In the genomic region with DNA sequence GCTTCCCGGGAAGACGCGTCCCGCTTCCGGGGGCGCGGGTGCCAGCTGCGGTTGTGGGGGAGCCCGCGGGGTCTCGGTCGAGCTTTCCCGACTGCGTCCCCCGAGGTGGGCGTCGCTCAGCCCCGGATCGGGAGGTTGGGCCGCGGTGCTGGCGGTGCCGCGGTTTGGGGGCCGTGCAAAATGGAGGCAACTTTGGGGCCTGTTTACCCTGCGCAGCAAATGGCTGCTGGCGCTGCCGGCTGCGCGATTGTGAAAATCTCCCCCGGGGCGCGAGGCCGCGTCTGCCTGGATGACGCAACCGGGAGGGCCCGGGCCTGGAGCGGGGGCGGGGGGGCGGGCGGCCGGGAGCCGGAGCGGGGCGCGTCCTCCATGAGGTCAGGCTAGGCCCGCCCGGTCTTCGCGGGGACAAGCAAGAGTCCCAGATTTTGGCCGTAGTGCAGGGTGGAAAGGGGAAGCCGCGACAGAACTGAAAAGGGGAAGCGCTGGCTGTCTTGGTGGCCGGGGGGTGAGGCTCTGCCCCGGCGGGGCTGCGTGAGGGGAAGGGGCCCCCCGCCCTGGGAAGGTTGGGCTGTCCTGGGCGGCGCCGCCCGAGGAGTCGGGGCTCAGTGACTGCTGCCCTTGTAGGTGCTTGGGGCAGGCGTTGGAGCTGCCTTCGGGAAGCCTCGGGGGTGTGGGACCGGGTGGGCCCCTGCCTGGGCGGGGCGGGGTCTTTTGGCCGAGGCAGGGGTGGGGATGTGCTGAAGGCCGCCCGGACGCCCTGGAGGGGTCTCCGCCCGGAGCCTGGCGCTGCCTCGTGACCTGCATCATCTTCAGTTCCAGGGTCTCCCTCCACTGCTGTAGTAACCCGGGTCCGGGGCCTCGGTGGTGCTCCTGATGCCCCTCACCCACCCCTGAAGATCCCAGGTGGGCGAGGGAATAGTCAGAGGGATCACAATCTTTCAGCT, we compare ENCODE assay signal across 8 cellular contexts. TPM values are rescaled to one million over a fixed set of nuclear protein-coding genes. Genes with fewer than 3 reads are reported as not detected.
A peak's percentile ranks its signal among the peaks of the same experiment; 100 is the strongest.
DNase-seq lines count a peak whose midpoint lies in the region; ATAC-seq and TF ChIP-seq lines count a peak whose summit lies in the region.

No MANE protein-coding gene starts in this region.

- peaks cover 60% of the 10 kb centered on the region for H3K79me2 ChIP-seq in OCI-LY7 (ENCODE audit: insufficient read depth, low read depth, low read length)

- H3K4me2 ChIP-seq in OCI-LY7 (ENCODE audit: low read length) = peak overlapping the region; percentile 98

- no peak for TF ChIP-seq CTCF in OCI-LY7 (conservative IDR thresholded peaks at IDR 0.05; ENCODE audit: low read length)

- DNase-seq in DMS79 treated with DMSO at 0.1 percent for 48 hours (lab: John Stamatoyannopoulos, UW) (peak; percentile 8), DMS79 (lab: John Stamatoyannopoulos, UW) (no peak), OCI-LY7 (ENCODE audit: low spot score) (peak; percentile 82), epithelial cell of prostate (ENCODE audit: low read depth, low spot score) (no peak), middle frontal gyrus (ENCODE audit: extremely low spot score, low spot score) (peak; percentile 48)
- DNase-seq in activated T-cell treated with anti-CD3 and anti-CD28 coated beads, Interleukin-2, amount 50 U/mL, for 1 hour = peak; percentile 75
- DNase-seq in stimulated activated CD8-positive, alpha-beta memory T cell treated with anti-CD3 and anti-CD28 coated beads, Interleukin-15, amount 100 ng/mL, for 4 hours (ENCODE audit: low read depth in 2 of 2) = peak; percentile 43 to 58

- no peak overlapping the region for H2AFZ ChIP-seq in OCI-LY7 (ENCODE audit: low read length)

- no peak for ATAC-seq in HG03520 (IDR thresholded peaks at IDR 0.05; ENCODE audit: unreplicated experiment)

- intact Hi-C loops in OCI-LY7 (cut with micrococcal nuclease; ENCODE audit: unreplicated experiment) = no loop called here

- CTCF ChIA-PET in OCI-LY7 (lab: Charles Lee; ENCODE audit: unreplicated experiment) = no interaction called here

- BruUV-seq in OCI-LY7 (replicated peaks; lab: Mats Ljungman, UMichigan) = no TSS peak

- peaks cover 56% of the 10 kb centered on the region for H3K36me3 ChIP-seq in OCI-LY7 (ENCODE audit: insufficient read depth, low read length)

- H3K4me3 ChIP-seq in OCI-LY7 (ENCODE audit: low read depth, low read length, poor library complexity, severe bottlenecking) = peak overlapping the region; percentile 87

- peak overlapping the region; percentile 93 for H3K27ac ChIP-seq in OCI-LY7 (ENCODE audit: low read depth, low read length, poor library complexity, severe bottlenecking)
- peak overlapping the region; percentile 93 for H3K27ac ChIP-seq in epithelial cell of prostate

- H3K9me3 ChIP-seq in OCI-LY7 (ENCODE audit: low read length) = no peaks in the 10 kb centered on the region

- H3K9me2 ChIP-seq in OCI-LY7 (ENCODE audit: insufficient read depth, low read length) = no peaks in the 10 kb centered on the region

- peaks cover 47% of the 10 kb centered on the region for H3K4me1 ChIP-seq in OCI-LY7 (ENCODE audit: insufficient read depth, low read length, poor library complexity, severe bottlenecking)

- POLR2A ChIA-PET in OCI-LY7 (lab: Charles Lee) = interaction anchor here (1.6 to 2.7 kb wide), 2 partner anchors 11 to 13 kb away, joined by 5 to 11 read pairs; no protein-coding TSS in a partner anchor

- H4K20me1 ChIP-seq in OCI-LY7 (ENCODE audit: insufficient read depth, low read length) = peaks cover 10% of the 10 kb centered on the region

RNA-seq across cellular contexts. Expression of gene PEAK3, which starts 11.1 kb away (rescaled TPM):
- total RNA-seq in OCI-LY7 (2014; rRNA removed; shearing (Covaris generic)) = not detected in 2 replicates
- 0.18 TPM in 1 of 2 replicates, not detected in the other for total RNA-seq in OCI-LY7 (2022)

RNA-seq across cellular contexts. Expression of gene JSRP1, which starts 14.6 kb away (rescaled TPM):
- 0.44 and 1.5 TPM in 2 replicates for total RNA-seq in OCI-LY7 (2014; rRNA removed; shearing (Covaris generic))
- total RNA-seq in OCI-LY7 (2022) = 13.8 and 15.9 TPM in 2 replicates

RNA-seq across cellular contexts. Expression of gene AMH, which starts 21.7 kb away (rescaled TPM):
- 10.7 and 14.8 TPM in 2 replicates for total RNA-seq in OCI-LY7 (2014; rRNA removed; shearing (Covaris generic))
- total RNA-seq in OCI-LY7 (2022) = 45.7 and 49.7 TPM in 2 replicates

RNA-seq across cellular contexts. Expression of gene SF3A2, which starts 34.2 kb away (rescaled TPM):
- 104 and 124 TPM in 2 replicates for total RNA-seq in OCI-LY7 (2014; rRNA removed; shearing (Covaris generic))
- total RNA-seq in OCI-LY7 (2022) = 206 and 207 TPM in 2 replicates

RNA-seq across cellular contexts. Expression of gene PLEKHJ1, which starts 34.7 kb away (rescaled TPM):
- 205 and 221 TPM in 2 replicates for total RNA-seq in OCI-LY7 (2014; rRNA removed; shearing (Covaris generic))
- total RNA-seq in OCI-LY7 (2022) = 122 and 129 TPM in 2 replicates

Comparison
In these comparisons a context has a peak if more than half of its experiments do, and no peak if none do; other contexts are left out.
1. DNase-seq: peak in DMS79 treated with DMSO at 0.1 percent for 48 hours (single experiment), OCI-LY7 (single experiment), activated T-cell treated with anti-CD3 and anti-CD28 coated beads, Interleukin-2, amount 50 U/mL, for 1 hour (single experiment), middle frontal gyrus (single experiment) and stimulated activated CD8-positive, alpha-beta memory T cell treated with anti-CD3 and anti-CD28 coated beads, Interleukin-15, amount 100 ng/mL, for 4 hours (2 of 2); none in DMS79 (single experiment) and epithelial cell of prostate (single experiment).